8 cellular contexts compared by ENCODE assay signal in genomic region chrX:48575642-48576041, GRCh38. TPM values are rescaled to one million over a fixed set of nuclear protein-coding genes. Genes with fewer than 3 reads are reported as not detected.
DNase-seq lines count a peak whose midpoint lies in the region; ATAC-seq and TF ChIP-seq lines count a peak whose summit lies in the region.

No MANE protein-coding gene starts in this region.

- H3K4me3 ChIP-seq in HAP-1 (peak overlapping the region; percentile 95), skin epidermis (peak overlapping the region; percentile 52 to 69 (median 63))

- no peak for TF ChIP-seq CTCF in WTC11 (IDR thresholded peaks at IDR 0.05)
- no peak for TF ChIP-seq CTCF in foreskin keratinocyte (conservative IDR thresholded peaks at IDR 0.05)

- H3K4me1 ChIP-seq in HAP-1, result peaks cover 25% of the 10 kb centered on the region
- peaks cover 18% of the 10 kb centered on the region for H3K4me1 ChIP-seq in foreskin keratinocyte

- H3K27ac ChIP-seq in foreskin keratinocyte (peak overlapping the region; percentile 100), skin epidermis (peak overlapping the region in 16 of 21 experiments; percentile 1 to 99 (median 97))

- H3K36me3 ChIP-seq in HAP-1 (replicated peaks), result peaks cover 57% of the 10 kb centered on the region

- H3K27me3 ChIP-seq in HAP-1 (ENCODE audit: low read depth) (no peaks in the 10 kb centered on the region), foreskin keratinocyte (no peaks in the 10 kb centered on the region)

- H3K4me3 Mint-ChIP-seq in WTC11, result peak overlapping the region; percentile 97

- CTCF ChIA-PET in WTC11 (lab: Charles Lee), result no interaction called here

- ATAC-seq in WTC11, result no peak
- no peak for ATAC-seq in foreskin keratinocyte

- POLR2A ChIA-PET in WTC11 (lab: Charles Lee), result no interaction called here

- peaks cover 44% of the 10 kb centered on the region for H3K36me3 Mint-ChIP-seq in WTC11

- no peaks in the 10 kb centered on the region for H3K9me3 ChIP-seq in HAP-1

- H3K27ac Mint-ChIP-seq in WTC11, result no peak overlapping the region; the same call in 1 of the 2 replicates

- no peaks in the 10 kb centered on the region; the same call in 1 of the 2 replicates for H3K27me3 Mint-ChIP-seq in WTC11 (ENCODE audit: low read depth)

- in situ Hi-C loops in HAP-1 (cut with MboI; ENCODE audit: low sequenced_read_pairs), result no loop called here

- peaks cover 11% of the 10 kb centered on the region; the same call in 1 of the 2 replicates for H3K4me1 Mint-ChIP-seq in WTC11

- no peak for DNase-seq in HAP-1 (ENCODE audit: low spot score in 2 of 2)
- DNase-seq in WTC11 (ENCODE audit: low spot score), result no peak
- DNase-seq in foreskin keratinocyte, result no peak
- DNase-seq in C1 segment of cervical spinal cord (lab: John Stamatoyannopoulos, UW), result no peak
- no peak for DNase-seq in COLO668 (lab: John Stamatoyannopoulos, UW; ENCODE audit: unreplicated experiment)
- DNase-seq in DMS79 (lab: John Stamatoyannopoulos, UW), result no peak
- DNase-seq in COLO829 (ENCODE audit: low spot score), result no peak

- H3K9me3 Mint-ChIP-seq in WTC11, result no peaks in the 10 kb centered on the region

TF ChIP-seq in WTC11, 78 proteins besides CTCF, POLR2A, EP300 and RAD21:
- 0 out of 2 replicates have a peak, but pooled peaks have one; percentile 45 for TF ChIP-seq ZNF425 (CRISPR knock-in tag; conservative IDR thresholded peaks at IDR 0.05)
- no peak for TF ChIP-seq CREM (CRISPR knock-in tag; IDR thresholded peaks at IDR 0.05)
- no peak for TF ChIP-seq ZNF138 (CRISPR knock-in tag; conservative IDR thresholded peaks at IDR 0.05)
- TF ChIP-seq NR2C2 (CRISPR knock-in tag; IDR thresholded peaks at IDR 0.05), result no peak
- TF ChIP-seq TEAD4 (CRISPR knock-in tag; IDR thresholded peaks at IDR 0.05), result no peak
- no peak for TF ChIP-seq ARID4B (CRISPR knock-in tag; IDR thresholded peaks at IDR 0.05; ENCODE audit: borderline replicate concordance)
- TF ChIP-seq EMX1 (CRISPR knock-in tag; IDR thresholded peaks at IDR 0.05), result no peak
- no peak for TF ChIP-seq SMAD4 (CRISPR knock-in tag; IDR thresholded peaks at IDR 0.05)

RNA-seq across cellular contexts. Expression of gene RBM3, which starts 1.4 kb away (rescaled TPM):
- total RNA-seq in WTC11 (2021), result 97.7 to 148 TPM (median 99.6 TPM) in 3 replicates
- 193 and 230 TPM in 2 replicates for total RNA-seq in foreskin keratinocyte
- polyA plus RNA-seq in foreskin keratinocyte, result 208 and 226 TPM in 2 replicates

RNA-seq across cellular contexts. Expression of gene WDR13, which starts 21.6 kb away (rescaled TPM):
- total RNA-seq in WTC11 (2021) (28.0 to 37.4 TPM (median 30.4 TPM) in 3 replicates), foreskin keratinocyte (67.2 and 83.3 TPM in 2 replicates)
- 71.6 and 79.4 TPM in 2 replicates for polyA plus RNA-seq in foreskin keratinocyte

RNA-seq across cellular contexts. Expression of gene TBC1D25, which starts 36.1 kb away (rescaled TPM):
- total RNA-seq in WTC11 (2021), result 7.5 to 10.2 TPM (median 9.9 TPM) in 3 replicates
- 9.3 and 9.4 TPM in 2 replicates for total RNA-seq in foreskin keratinocyte
- polyA plus RNA-seq in foreskin keratinocyte, result 9.6 and 10.6 TPM in 2 replicates

RNA-seq across cellular contexts. Expression of gene EBP, which starts 54.0 kb away (rescaled TPM):
- total RNA-seq in WTC11 (2021) (129 to 145 TPM (median 138 TPM) in 3 replicates), foreskin keratinocyte (440 and 479 TPM in 2 replicates)
- 558 and 569 TPM in 2 replicates for polyA plus RNA-seq in foreskin keratinocyte
